1 cellular context compared by ENCODE assay signal in genomic region chr9:95499847-95500246, GRCh38.
TF ChIP-seq lines count a peak whose summit lies in the region.

No MANE protein-coding gene starts in this region.

TF ChIP-seq in IMR-90, 13 proteins besides CTCF, POLR2A, EP300 and RAD21:
- no peak for TF ChIP-seq NFE2L2 (IDR thresholded peaks at IDR 0.05; ENCODE audit: low read depth, low read length)
- no peak for TF ChIP-seq BHLHE40 (IDR thresholded peaks at IDR 0.05; ENCODE audit: low read depth, low read length)
- no peak for TF ChIP-seq FOS (IDR thresholded peaks at IDR 0.05; ENCODE audit: low read depth, low read length)
- TF ChIP-seq CHD1 (IDR thresholded peaks at IDR 0.05; ENCODE audit: low read depth, low read length) = no peak
- no peak for TF ChIP-seq MAZ (IDR thresholded peaks at IDR 0.05; ENCODE audit: borderline replicate concordance, low read depth, low read length)
- TF ChIP-seq ELK1 (IDR thresholded peaks at IDR 0.05; ENCODE audit: borderline replicate concordance, low read depth, low read length) = no peak
- TF ChIP-seq CEBPB (IDR thresholded peaks at IDR 0.05; ENCODE audit: low read depth, low read length) = no peak
- no peak for TF ChIP-seq SMC3 (IDR thresholded peaks at IDR 0.05; ENCODE audit: low read depth, low read length)
- no peak for TF ChIP-seq MAFK (IDR thresholded peaks at IDR 0.05; ENCODE audit: low read depth, low read length)
- TF ChIP-seq RFX5 (IDR thresholded peaks at IDR 0.05; ENCODE audit: low read depth, low read length) = no peak
- TF ChIP-seq USF2 (IDR thresholded peaks at IDR 0.05; ENCODE audit: low read depth, low read length) = no peak
- no peak for TF ChIP-seq RCOR1 (IDR thresholded peaks at IDR 0.05; ENCODE audit: insufficient replicate concordance, low read length)
- no peak for TF ChIP-seq MXI1 (IDR thresholded peaks at IDR 0.05; ENCODE audit: borderline replicate concordance, low read depth, low read length)
